In the genomic region with DNA sequence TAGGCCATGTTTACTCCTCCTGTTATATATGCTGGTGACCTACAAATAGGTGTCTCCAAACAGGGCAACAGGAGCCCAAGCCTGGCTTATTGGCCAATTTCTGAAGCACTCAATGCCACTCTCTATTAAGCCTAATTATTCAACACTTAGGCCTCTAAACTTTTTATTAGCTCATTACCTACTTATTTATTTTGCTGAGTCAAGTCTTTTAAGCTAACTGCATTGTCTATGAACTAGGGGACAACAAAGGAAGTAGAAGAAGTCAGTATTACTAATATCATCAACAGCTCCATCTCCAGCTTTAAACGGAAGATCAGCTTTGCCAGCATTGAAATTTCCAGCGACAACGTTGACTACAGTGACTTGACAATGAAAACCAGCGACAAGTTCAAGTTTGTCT, we compare ENCODE assay signal across 9 cellular contexts. TPM values are rescaled to one million over a fixed set of nuclear protein-coding genes. Genes with fewer than 3 reads are reported as not detected.
"Had no signal": no experiment of that assay in that cellular context is flagged by ENCODE, and none has a peak within 500 bp of the region (broad histone marks: within the 10 kb centered on the region; RNA-seq: fewer than 3 reads in every experiment).

No MANE protein-coding gene starts in this region.

- H3K27ac ChIP-seq: GM23248, KMS-11 had no signal

- H3K4me3 ChIP-seq: GM23248 had no signal

- FAIRE-seq: H54, HTR-8/SVneo had no signal

- H2AFZ ChIP-seq: GM23248 had no signal

- DNase-seq: GM23248, GOT3, H9, HCEC 1CT, Karpas-422, KBM-7 had no signal

- H3K9ac ChIP-seq: GM23248, KMS-11 had no signal

- H3K4me2 ChIP-seq: KMS-11 had no signal

RNA-seq across cellular contexts. Expression of a gene that starts 28.2 kb away (rescaled TPM):
- total RNA-seq: GM23248 had no signal
- polyA plus RNA-seq: GM23248 had no signal
